ENCODE assay signal across 18 cellular contexts in the genomic region with DNA sequence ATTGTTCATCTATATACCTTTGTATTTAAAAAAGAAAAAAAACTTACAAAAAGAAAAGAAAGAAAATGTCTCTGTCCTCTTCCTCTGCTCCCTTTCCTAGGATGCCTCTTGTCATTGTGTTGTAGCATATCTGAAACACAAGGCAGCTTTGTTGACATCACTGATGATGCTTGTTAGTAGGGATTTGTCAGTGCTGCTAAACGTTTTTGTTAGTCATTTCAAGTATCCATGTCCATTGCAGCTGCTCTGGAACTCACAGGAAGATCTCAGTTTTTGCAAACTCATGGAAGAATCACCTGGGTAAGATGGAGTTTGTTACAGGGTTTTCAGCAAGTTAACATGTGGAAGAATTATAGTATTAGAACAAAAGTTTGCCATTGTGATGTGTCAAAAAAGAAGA.
A peak's percentile ranks its signal among the peaks of the same experiment; 100 is the strongest.
DNase-seq lines count a peak whose midpoint lies in the region; ATAC-seq and TF ChIP-seq lines count a peak whose summit lies in the region.
"Had no signal": no experiment of that assay in that cellular context is flagged by ENCODE, and none has a peak within 500 bp of the region (broad histone marks: within the 10 kb centered on the region; RNA-seq: fewer than 3 reads in every experiment).

No MANE protein-coding gene starts in this region.

- H3K4me3 ChIP-seq in CD8-positive, alpha-beta T cell (ENCODE audit: low read depth, low read length): no peak overlapping the region
- H3K4me3 ChIP-seq in choroid plexus epithelial cell (ENCODE audit: low read depth, low read length) (no peak overlapping the region), mesenchymal stem cell (ENCODE audit: insufficient read depth in 1 of 2, low read depth in 1 of 2, low read length in 2 of 2) (no peak overlapping the region)
- H3K4me3 ChIP-seq: BLaER1, heart right ventricle, ovary, Peyer's patch, spleen had no signal

- no peak overlapping the region for H4K8ac ChIP-seq in mesenchymal stem cell (ENCODE audit: low read length)

- H3K9ac ChIP-seq in mesenchymal stem cell (ENCODE audit: low read length): no peak overlapping the region
- H3K9ac ChIP-seq: BLaER1 had no signal

- no peaks in the 10 kb centered on the region for H3K9me3 ChIP-seq in CD8-positive, alpha-beta T cell (ENCODE audit: low read length)
- no peaks in the 10 kb centered on the region for H3K9me3 ChIP-seq in mesenchymal stem cell (ENCODE audit: control insufficient read depth, low read length)
- H3K9me3 ChIP-seq: BLaER1, heart right ventricle, ovary, Peyer's patch had no signal

- H2AK5ac ChIP-seq in mesenchymal stem cell (ENCODE audit: low read length, severe bottlenecking): no peak overlapping the region

- no peak for DNase-seq in CD8-positive, alpha-beta T cell
- DNase-seq in HFFc6 (peak; percentile 1), choroid plexus epithelial cell (ENCODE audit: low read depth) (peak; percentile 15), mesenchymal stem cell (peak; percentile 55), SKM-1 treated with dmso at 0.1 percent for 144 hours (lab: John Stamatoyannopoulos, UW; ENCODE audit: unreplicated experiment) (no peak), UCSD-AML1 (lab: John Stamatoyannopoulos, UW; ENCODE audit: unreplicated experiment) (no peak)
- DNase-seq in central memory CD4-positive, alpha-beta T cell: no peak
- DNase-seq in activated CD4-positive, alpha-beta T cell treated with anti-CD3 and anti-CD28 coated beads for 36 hours: no peak
- DNase-seq: activated gamma-delta T cell; DMS79 treated with DMSO at 0.1 percent for 48 hours; H7; heart right ventricle; NCI-H1092 treated with DMSO at 0.1 percent for 48 hours; ovary; Peyer's patch; spleen; stimulated activated naive CD4-positive, alpha-beta T cell treated with Interleukin-2 at 50 U/mL for 16 hours had no signal

- no peaks in the 10 kb centered on the region for H3K27me3 Mint-ChIP-seq in CD8-positive, alpha-beta T cell (ENCODE audit: low read depth)
- H3K27me3 Mint-ChIP-seq in HFFc6 (ENCODE audit: insufficient read depth): no peaks in the 10 kb centered on the region
- H3K27me3 Mint-ChIP-seq in activated CD4-positive, alpha-beta T cell treated with anti-CD3 and anti-CD28 coated beads for 36 hours: no peaks in the 10 kb centered on the region

- no peak overlapping the region for H3K4me3 Mint-ChIP-seq in CD8-positive, alpha-beta T cell
- H3K4me3 Mint-ChIP-seq in HFFc6: no peak overlapping the region
- H3K4me3 Mint-ChIP-seq in activated CD4-positive, alpha-beta T cell treated with anti-CD3 and anti-CD28 coated beads for 36 hours: no peak overlapping the region

- H2BK15ac ChIP-seq in mesenchymal stem cell (ENCODE audit: low read depth, poor library complexity, severe bottlenecking): no peak overlapping the region

- no peak overlapping the region for H3K4me2 ChIP-seq in mesenchymal stem cell (ENCODE audit: low read length, poor library complexity, severe bottlenecking)
- H3K4me2 ChIP-seq: BLaER1 had no signal

- H3K4ac ChIP-seq in mesenchymal stem cell (ENCODE audit: low read depth in 1 of 2, low read length in 2 of 2): no peak overlapping the region

- H3K4me1 ChIP-seq in CD8-positive, alpha-beta T cell (ENCODE audit: insufficient read depth, low read length): no peaks in the 10 kb centered on the region
- H3K4me1 ChIP-seq in mesenchymal stem cell (ENCODE audit: control insufficient read depth, insufficient read depth, low read depth, low read length): peaks cover 1% of the 10 kb centered on the region
- H3K4me1 ChIP-seq: BLaER1, Peyer's patch, spleen had no signal

- H3K36me3 ChIP-seq in CD8-positive, alpha-beta T cell (ENCODE audit: insufficient read depth, low read length): no peaks in the 10 kb centered on the region
- H3K36me3 ChIP-seq in mesenchymal stem cell (ENCODE audit: control insufficient read depth in 1 of 2, insufficient read depth in 2 of 2, low read depth in 1 of 2, low read length in 2 of 2): peaks cover 5 to 35% of the 10 kb centered on the region in 2 experiments
- H3K36me3 ChIP-seq: ovary had no signal

- WGBS in mesenchymal stem cell: 17% methylated on average over 1 of the region's 1 CpG

- CTCF ChIA-PET in CD8-positive, alpha-beta T cell (lab: Charles Lee): interaction anchor here (1.1 to 1.8 kb wide), 2 partner anchors 22 to 99 kb away, joined by 3 to 5 read pairs; no protein-coding TSS in a partner anchor
- CTCF ChIA-PET in activated CD4-positive, alpha-beta T cell treated with anti-CD3 and anti-CD28 coated beads for 36 hours (lab: Charles Lee): interaction anchor here (1.3 kb wide), 1 partner anchor 87 kb away, joined by 3 read pairs; no protein-coding TSS in a partner anchor

- H3K14ac ChIP-seq in mesenchymal stem cell (ENCODE audit: low read length in 2 of 2): no peak overlapping the region

- intact Hi-C loops in CD8-positive, alpha-beta T cell (cut with DNase I, micrococcal nuclease): loop anchor here in 1 of 2 experiments (1.0 to 10.0 kb wide), 2 partner anchors 8 to 53 kb away; no protein-coding TSS in a partner anchor
- intact Hi-C loops in activated CD4-positive, alpha-beta T cell treated with anti-CD3 and anti-CD28 coated beads for 36 hours (cut with DNase I, micrococcal nuclease): no loop called here

- H3K27me3 ChIP-seq in CD8-positive, alpha-beta T cell (ENCODE audit: insufficient read depth, low read length): no peaks in the 10 kb centered on the region
- H3K27me3 ChIP-seq in mesenchymal stem cell (ENCODE audit: control insufficient read depth in 1 of 2, insufficient read depth in 1 of 2, low read length in 2 of 2): no peaks in the 10 kb centered on the region
- H3K27me3 ChIP-seq: BLaER1, heart right ventricle, ovary, Peyer's patch, spleen had no signal

- no peak overlapping the region for H2BK120ac ChIP-seq in mesenchymal stem cell (ENCODE audit: low read depth, low read length)

- H3K9me3 Mint-ChIP-seq in CD8-positive, alpha-beta T cell: no peaks in the 10 kb centered on the region
- no peaks in the 10 kb centered on the region for H3K9me3 Mint-ChIP-seq in HFFc6
- peaks cover 4% of the 10 kb centered on the region for H3K9me3 Mint-ChIP-seq in activated CD4-positive, alpha-beta T cell treated with anti-CD3 and anti-CD28 coated beads for 36 hours (ENCODE audit: low read depth)

- no peak overlapping the region for H2AFZ ChIP-seq in mesenchymal stem cell (ENCODE audit: low read depth, low read length)

- peaks cover 62% of the 10 kb centered on the region for H3K36me3 Mint-ChIP-seq in CD8-positive, alpha-beta T cell
- H3K36me3 Mint-ChIP-seq in HFFc6 (ENCODE audit: low read depth): peaks cover 11% of the 10 kb centered on the region
- H3K36me3 Mint-ChIP-seq in activated CD4-positive, alpha-beta T cell treated with anti-CD3 and anti-CD28 coated beads for 36 hours (ENCODE audit: low read depth): peaks cover 43% of the 10 kb centered on the region

- peak overlapping the region; percentile 37 for H3K27ac Mint-ChIP-seq in CD8-positive, alpha-beta T cell
- peak overlapping the region; percentile 6; the same call in 1 of the 2 replicates for H3K27ac Mint-ChIP-seq in HFFc6
- no peak overlapping the region for H3K27ac Mint-ChIP-seq in activated CD4-positive, alpha-beta T cell treated with anti-CD3 and anti-CD28 coated beads for 36 hours

- H3K27ac ChIP-seq in CD8-positive, alpha-beta T cell (ENCODE audit: low read depth, low read length): no peak overlapping the region
- H3K27ac ChIP-seq in mesenchymal stem cell (ENCODE audit: low read length, poor library complexity, severe bottlenecking): no peak overlapping the region
- H3K27ac ChIP-seq: BLaER1, heart right ventricle, ovary, Peyer's patch, spleen had no signal

- no peak for ATAC-seq in CD8-positive, alpha-beta T cell
- no peak for ATAC-seq in activated CD4-positive, alpha-beta T cell treated with anti-CD3 and anti-CD28 coated beads for 36 hours
- ATAC-seq: heart right ventricle had no signal

- no peak overlapping the region for H4K91ac ChIP-seq in mesenchymal stem cell (ENCODE audit: low read length)

- TF ChIP-seq CTCF in CD8-positive, alpha-beta T cell (IDR thresholded peaks at IDR 0.05): no peak
- no peak for TF ChIP-seq CTCF in HFFc6 (IDR thresholded peaks at IDR 0.05)
- no peak for TF ChIP-seq CTCF in choroid plexus epithelial cell (conservative IDR thresholded peaks at IDR 0.05; ENCODE audit: low read depth, low read length)

- H2BK5ac ChIP-seq in mesenchymal stem cell (ENCODE audit: low read depth, low read length, poor library complexity, severe bottlenecking): no peak overlapping the region

- no peak overlapping the region for H2BK12ac ChIP-seq in mesenchymal stem cell (ENCODE audit: low read length in 2 of 2)

- no peak overlapping the region for H3K18ac ChIP-seq in mesenchymal stem cell (ENCODE audit: low read depth in 1 of 2, low read length in 2 of 2)

- peaks cover 27% of the 10 kb centered on the region for H3K4me1 Mint-ChIP-seq in CD8-positive, alpha-beta T cell (ENCODE audit: low read depth)
- peaks cover 6% of the 10 kb centered on the region; the same call in 1 of the 2 replicates for H3K4me1 Mint-ChIP-seq in HFFc6 (ENCODE audit: low read depth)
- H3K4me1 Mint-ChIP-seq in activated CD4-positive, alpha-beta T cell treated with anti-CD3 and anti-CD28 coated beads for 36 hours: peaks cover 3% of the 10 kb centered on the region

- POLR2A ChIA-PET in CD8-positive, alpha-beta T cell (lab: Charles Lee): no interaction called here
- POLR2A ChIA-PET in activated CD4-positive, alpha-beta T cell treated with anti-CD3 and anti-CD28 coated beads for 36 hours (lab: Charles Lee): no interaction called here

- H3K23ac ChIP-seq in mesenchymal stem cell (ENCODE audit: low read length in 2 of 2): no peak overlapping the region

- peaks cover 16% of the 10 kb centered on the region for H3K79me1 ChIP-seq in mesenchymal stem cell (replicated peaks; ENCODE audit: low read length, poor library complexity, severe bottlenecking)

Comparison
In these comparisons a context has a peak if more than half of its experiments do, and no peak if none do; other contexts are left out.
1. DNase-seq: peak in HFFc6 (single experiment), choroid plexus epithelial cell (single experiment) and mesenchymal stem cell (single experiment); none in CD8-positive, alpha-beta T cell (0 of 7), SKM-1 treated with dmso at 0.1 percent for 144 hours (single experiment), UCSD-AML1 (single experiment), central memory CD4-positive, alpha-beta T cell (single experiment) and activated CD4-positive, alpha-beta T cell treated with anti-CD3 and anti-CD28 coated beads for 36 hours (single experiment).